Comparison of ENCODE assay signal across 8 cellular contexts in the genomic region with DNA sequence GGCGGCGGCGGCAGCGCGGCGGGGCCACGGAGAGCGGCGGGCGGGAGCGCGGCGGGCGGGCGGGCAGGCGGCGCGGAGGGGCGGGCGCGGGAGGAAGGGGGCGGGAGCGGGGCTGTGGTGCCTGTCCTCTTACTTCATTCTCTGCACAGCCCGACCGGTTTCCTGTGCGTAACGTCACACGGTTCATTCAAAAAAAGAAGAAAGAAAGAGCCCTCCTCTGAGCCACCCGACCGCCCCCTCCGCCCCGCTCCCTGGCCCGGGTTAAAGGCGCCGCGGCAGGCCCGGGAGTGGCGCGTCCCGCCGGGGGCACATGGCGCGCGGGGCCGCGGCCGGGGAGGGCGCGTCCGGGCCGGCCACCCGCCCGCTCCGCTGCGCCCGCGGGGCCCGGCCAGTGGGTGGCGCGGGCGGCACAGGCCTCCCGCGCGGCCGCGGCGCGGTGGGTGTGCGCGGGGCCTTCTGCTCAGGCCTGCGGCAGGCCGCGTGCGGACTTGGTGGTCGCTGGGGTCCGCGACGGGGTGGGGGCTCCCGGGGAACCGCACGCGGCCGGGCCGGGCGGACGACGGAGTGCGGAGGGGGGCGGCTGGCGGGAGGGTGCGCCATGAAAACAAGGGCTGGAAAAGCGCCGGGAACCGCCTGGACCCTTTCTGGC. TPM values are rescaled to one million over a fixed set of nuclear protein-coding genes. Genes with fewer than 3 reads are reported as not detected.
DNase-seq lines count a peak whose midpoint lies in the region; ATAC-seq, FAIRE-seq and TF ChIP-seq lines count a peak whose summit lies in the region.

No MANE protein-coding gene starts in this region.

- H3K9me3 Mint-ChIP-seq in astrocyte (ENCODE audit: unreplicated experiment) = no peaks in the 10 kb centered on the region

- H3K4me2 ChIP-seq in astrocyte (ENCODE audit: low read length) = peak overlapping the region; percentile 95

- H3K4me3 ChIP-seq in astrocyte (ENCODE audit: insufficient read depth, low read depth, low read length) = peak overlapping the region; percentile 57

- peaks cover 3% of the 10 kb centered on the region for H3K36me3 Mint-ChIP-seq in astrocyte (ENCODE audit: low read depth, unreplicated experiment)

- peak overlapping the region; percentile 84 for H2AFZ ChIP-seq in astrocyte (ENCODE audit: low read depth, low read length)

- H3K4me1 Mint-ChIP-seq in astrocyte (ENCODE audit: low read depth, unreplicated experiment) = peaks cover 11% of the 10 kb centered on the region

- peak overlapping the region; percentile 87 for H3K4me3 Mint-ChIP-seq in astrocyte (ENCODE audit: unreplicated experiment)

- peaks cover 19% of the 10 kb centered on the region for H3K27me3 Mint-ChIP-seq in astrocyte (ENCODE audit: low read depth, unreplicated experiment)

- H3K27ac Mint-ChIP-seq in astrocyte (ENCODE audit: unreplicated experiment) = no peak overlapping the region

- ATAC-seq in HG02798 (IDR thresholded peaks at IDR 0.05; ENCODE audit: poor library complexity, unreplicated experiment) = peak; percentile 62
- peak; percentile 75 for ATAC-seq in sciatic nerve

- no peaks in the 10 kb centered on the region for H3K36me3 ChIP-seq in astrocyte (ENCODE audit: insufficient read depth, low read length)

- intact Hi-C loops in sciatic nerve (cut with DNase I) = loop anchor here (5.0 kb wide), 1 partner anchor 188 kb away; no protein-coding TSS in a partner anchor

- TF ChIP-seq CTCF in GM13977 (IDR thresholded peaks at IDR 0.05; ENCODE audit: extremely low read depth, insufficient read depth, missing control alignments) (peak; percentile 38), astrocyte (IDR thresholded peaks at IDR 0.05; ENCODE audit: insufficient read depth, low read depth, low read length) (no peak)

- H3K4me1 ChIP-seq in astrocyte (ENCODE audit: insufficient read depth, low read length) = peaks cover 16% of the 10 kb centered on the region

- H3K27me3 ChIP-seq in astrocyte (ENCODE audit: insufficient read depth, low read length) = peaks cover 10% of the 10 kb centered on the region

- no peaks in the 10 kb centered on the region for H3K9me3 ChIP-seq in astrocyte (ENCODE audit: insufficient read depth, low read depth, low read length)

- no peak for FAIRE-seq in astrocyte (lab: Jason Lieb, UNC)

- peak; percentile 93 for DNase-seq in GM13977 (ENCODE audit: low spot score)
- DNase-seq in NCI-H1417 (lab: John Stamatoyannopoulos, UW) = peak; percentile 57 to 98 (median 95)
- DNase-seq in T-helper 22 cell (ENCODE audit: low read depth) = peak; percentile 86
- peak; percentile 69 for DNase-seq in astrocyte (ENCODE audit: low read depth)
- DNase-seq in hippocampal formation (lab: John Stamatoyannopoulos, UW) = peak; percentile 81 to 85
- DNase-seq in sciatic nerve (ENCODE audit: low spot score) = peak; percentile 90
- no peak for DNase-seq in GOT3 (lab: John Stamatoyannopoulos, UW)

- no peaks in the 10 kb centered on the region for H4K20me1 ChIP-seq in astrocyte (ENCODE audit: insufficient read depth, low read length)

- peak overlapping the region; percentile 45 for H3K27ac ChIP-seq in astrocyte (ENCODE audit: low read depth, low read length)

- H3K9ac ChIP-seq in astrocyte (ENCODE audit: low read length) = peak overlapping the region; percentile 83

- in situ Hi-C loops in GM13977 (cut with MboI; ENCODE audit: low pct_unique_long_range_greater_than_20kb, low sequenced_read_pairs, unreplicated experiment) = no loop called here

- no peaks in the 10 kb centered on the region for H3K79me2 ChIP-seq in astrocyte (ENCODE audit: insufficient read depth, low read length)

RNA-seq across cellular contexts. Expression of a gene that starts 0.6 kb away (rescaled TPM):
- total RNA-seq in astrocyte (1.0 and 1.7 TPM in 2 replicates), sciatic nerve (47.3 TPM)

RNA-seq across cellular contexts. Expression of a gene that starts 46.8 kb away (rescaled TPM):
- total RNA-seq in astrocyte (43.7 and 47.4 TPM in 2 replicates), sciatic nerve (118 TPM)

Comparison
In these comparisons a context has a peak if more than half of its experiments do, and no peak if none do; other contexts are left out.
1. RNA of a gene that starts 0.6 kb away (total RNA-seq): 47.3 TPM in sciatic nerve (single experiment); 1.0 to 1.7 TPM in astrocyte; every median in the first group is over 10 times any median in the second.